20 cellular contexts compared by ENCODE assay signal in genomic region chr12:116162071-116162470, GRCh38.
"Had no signal": no experiment of that assay in that cellular context is flagged by ENCODE, and none has a peak within 500 bp of the region (broad histone marks: within the 10 kb centered on the region; RNA-seq: fewer than 3 reads in every experiment).

No MANE protein-coding gene starts in this region.

- H3K36me3 ChIP-seq: adrenal gland, esophagus squamous epithelium, WERI-Rb-1 had no signal

- H3K9me3 Mint-ChIP-seq: activated CD8-positive, alpha-beta T cell treated with anti-CD3 and anti-CD28 coated beads for 36 hours; activated naive CD4-positive, alpha-beta T cell treated with anti-CD3 and anti-CD28 coated beads, Interleukin-2, amount 50 U/mL, for 24 hours; nephron had no signal

- H3K4me3 Mint-ChIP-seq: activated CD8-positive, alpha-beta T cell treated with anti-CD3 and anti-CD28 coated beads for 36 hours; activated naive CD4-positive, alpha-beta T cell treated with anti-CD3 and anti-CD28 coated beads, Interleukin-2, amount 50 U/mL, for 24 hours; nephron; T-helper 17 cell had no signal

- H3K27ac ChIP-seq: adrenal gland, coronary artery, esophagus squamous epithelium, WERI-Rb-1 had no signal

- ATAC-seq: activated CD8-positive, alpha-beta T cell treated with anti-CD3 and anti-CD28 coated beads for 36 hours; left ventricle myocardium superior; sciatic nerve; T-helper 17 cell had no signal

- H3K27me3 ChIP-seq: adrenal gland, esophagus squamous epithelium had no signal

- DNase-seq: activated CD4-positive, alpha-beta T cell treated with anti-CD3 and anti-CD28 coated beads for 4 hours; activated CD8-positive, alpha-beta memory T cell treated with anti-CD3 and anti-CD28 coated beads, Interleukin-2, amount 50 U/mL, for 4 hours; activated CD8-positive, alpha-beta T cell treated with anti-CD3 and anti-CD28 coated beads for 36 hours; activated effector memory CD4-positive, alpha-beta T cell treated with anti-CD3 and anti-CD28 coated beads, Interleukin-2, amount 50 U/mL, for 16 hours; activated T-cell treated with anti-CD3 and anti-CD28 coated beads, Interleukin-2, amount 50 U/mL, for 48 hours; adrenal gland; caudate nucleus; esophagus squamous epithelium; glutamatergic neuron; kidney glomerular epithelial cell; left ventricle myocardium superior; mesenchymal stem cell; occipital lobe; stimulated activated CD4-positive, alpha-beta T cell treated with anti-CD3 and anti-CD28 coated beads, Interleukin-1b, Interleukin-23, amount 100 ng/mL, for 48 hours; T-helper 17 cell; WERI-Rb-1 had no signal

- H3K4me3 ChIP-seq: adrenal gland, coronary artery, esophagus squamous epithelium had no signal

- H3K36me3 Mint-ChIP-seq: activated naive CD4-positive, alpha-beta T cell treated with anti-CD3 and anti-CD28 coated beads, Interleukin-2, amount 50 U/mL, for 24 hours had no signal

- H3K27ac Mint-ChIP-seq: activated CD8-positive, alpha-beta T cell treated with anti-CD3 and anti-CD28 coated beads for 36 hours; activated naive CD4-positive, alpha-beta T cell treated with anti-CD3 and anti-CD28 coated beads, Interleukin-2, amount 50 U/mL, for 24 hours; T-helper 17 cell had no signal

- H3K9me3 ChIP-seq: adrenal gland, esophagus squamous epithelium had no signal

- H3K27me3 Mint-ChIP-seq: activated CD8-positive, alpha-beta T cell treated with anti-CD3 and anti-CD28 coated beads for 36 hours; activated naive CD4-positive, alpha-beta T cell treated with anti-CD3 and anti-CD28 coated beads, Interleukin-2, amount 50 U/mL, for 24 hours; T-helper 17 cell had no signal
